Comparison of ENCODE assay signal across 1 cellular context in genomic region chr12:103929909-103930786, GRCh38.
TF ChIP-seq lines count a peak whose summit lies in the region.

TSS of gene HSP90B1 (plus strand) at chr12:103930410. CDS start at chr12:103930516, 106 bp downstream.

TF ChIP-seq in K562, 482 proteins besides CTCF, POLR2A, EP300 and RAD21 (continued from another document and continues in another):
- TF ChIP-seq VEZF1 (CRISPR knock-in tag; IDR thresholded peaks at IDR 0.05) (peak; percentile 97), BRD4 (IDR thresholded peaks at IDR 0.05) (no peak), PKNOX1 (IDR thresholded peaks at IDR 0.05) (peak; percentile 76), PTRF (tag; IDR thresholded peaks at IDR 0.05) (no peak), ATF7 (IDR thresholded peaks at IDR 0.05) (peak; percentile 71), NR2C1 (IDR thresholded peaks at IDR 0.05) (peak; percentile 98), NR2C1 (tag; IDR thresholded peaks at IDR 0.05) (peak; percentile 98), SRF (CRISPR knock-in tag; IDR thresholded peaks at IDR 0.05) (peak in 1 of 2 experiments; percentile 53; a peak in 1 of 4 replicates), ZBTB9 (CRISPR knock-in tag; IDR thresholded peaks at IDR 0.05) (0 out of 2 replicates have a peak, but pooled peaks have one; percentile 60), TRIM25 (IDR thresholded peaks at IDR 0.05; ENCODE audit: borderline replicate concordance) (no peak), NFE2 (IDR thresholded peaks at IDR 0.05; ENCODE audit: low read depth) (no peak), SIN3A (IDR thresholded peaks at IDR 0.05; ENCODE audit: borderline replicate concordance in 2 of 2, control insufficient read depth in 1 of 2, low read depth in 2 of 2, low read length in 2 of 2) (peak; percentile 88 to 91; a peak in 2 of 4 replicates), NONO (IDR thresholded peaks at IDR 0.05; ENCODE audit: low read depth in 2 of 2, low read length in 1 of 2) (no peak), POLR3G (IDR thresholded peaks at IDR 0.05; ENCODE audit: extremely low read depth, insufficient read length, insufficient replicate concordance) (no peak), POLR2B (IDR thresholded peaks at IDR 0.05; ENCODE audit: low read depth, partially characterized antibody) (peak; percentile 95), E2F4 (CRISPR knock-in tag; IDR thresholded peaks at IDR 0.05; ENCODE audit: low read depth) (peak; percentile 89; the same call in 1 of the 2 replicates), ZNF318 (IDR thresholded peaks at IDR 0.05; ENCODE audit: borderline replicate concordance in 1 of 2, low read depth in 1 of 2) (no peak), ZFP30 (CRISPR knock-in tag; IDR thresholded peaks at IDR 0.05; ENCODE audit: borderline replicate concordance) (no peak), NFXL1 (CRISPR knock-in tag; IDR thresholded peaks at IDR 0.05) (no peak), MAX (CRISPR knock-in tag; IDR thresholded peaks at IDR 0.05) (peak; percentile 83), KLF1 (tag; IDR thresholded peaks at IDR 0.05) (no peak; the same call in 1 of the 2 replicates), IRF9 (tag; IDR thresholded peaks at IDR 0.05) (no peak), ZMIZ1 (IDR thresholded peaks at IDR 0.05; ENCODE audit: low read depth in 2 of 2, low read length in 2 of 2) (peak in 1 of 2 experiments; percentile 80; a peak in 1 of 4 replicates), SMAD4 (CRISPR knock-in tag; conservative IDR thresholded peaks at IDR 0.05) (0 out of 2 replicates have a peak, but pooled peaks have one; percentile 37), CCNT2 (IDR thresholded peaks at IDR 0.05; ENCODE audit: borderline replicate concordance, extremely low read depth, insufficient read length, low read depth, low read length) (peak; percentile 71), ZFP36 (IDR thresholded peaks at IDR 0.05; ENCODE audit: low read depth, low read length, partially characterized antibody) (peak; percentile 7), ZBTB11 (CRISPR knock-in tag; IDR thresholded peaks at IDR 0.05) (peak in 1 of 3 experiments; percentile 67; a peak in 3 of 6 replicates), ZKSCAN8 (CRISPR knock-in tag; IDR thresholded peaks at IDR 0.05) (0 out of 2 replicates have a peak, but pooled peaks have one; percentile 21), RCOR1 (IDR thresholded peaks at IDR 0.05; ENCODE audit: borderline replicate concordance in 1 of 2, low read depth in 2 of 2, low read length in 2 of 2) (peak in 1 of 2 experiments; percentile 81; a peak in 3 of 4 replicates)
